ENCODE assay signal across 8 cellular contexts in genomic region chr10:5449823-5450222, GRCh38. TPM values are rescaled to one million over a fixed set of nuclear protein-coding genes. Genes with fewer than 3 reads are reported as not detected.
DNase-seq lines count a peak whose midpoint lies in the region; ATAC-seq and TF ChIP-seq lines count a peak whose summit lies in the region.

No MANE protein-coding gene starts in this region.

- 43 to 56% methylated on average over 8 of the region's 8 CpGs for WGBS in heart right ventricle, 2 donors

- ATAC-seq in heart right ventricle = peak in 5 of 8 donors; percentile 32 to 73 (median 52)

- H3K4me1 ChIP-seq in adipocyte (ENCODE audit: control insufficient read depth, insufficient read depth, low read length) = peaks cover 29% of the 10 kb centered on the region
- H3K4me1 ChIP-seq in heart right ventricle = peaks cover 0 to 43% (median 7%) of the 10 kb centered on the region in 9 donors
- H3K4me1 ChIP-seq in rectal smooth muscle tissue (ENCODE audit: control insufficient read depth, insufficient read depth, low read length) = peaks cover 24% of the 10 kb centered on the region

- DNase-seq in EL (peak; percentile 87), adipocyte (ENCODE audit: low read depth) (peak; percentile 86), heart right ventricle (no peak), head of caudate nucleus (no peak), NCI-H69 (lab: John Stamatoyannopoulos, UW) (no peak), NCI-H2081 treated with DMSO at 0.1 percent for 48 hours (lab: John Stamatoyannopoulos, UW) (no peak)
- no peak for DNase-seq in activated T-cell treated with anti-CD3 and anti-CD28 coated beads, Interleukin-2, amount 50 U/mL, for 48 hours

- H3K9ac ChIP-seq in adipocyte (ENCODE audit: low read length) = peak overlapping the region; percentile 93
- no peak overlapping the region for H3K9ac ChIP-seq in rectal smooth muscle tissue (ENCODE audit: low read length)

- H3K4me3 ChIP-seq in adipocyte (ENCODE audit: low read length) = peak overlapping the region; percentile 97
- peak overlapping the region in 7 of 10 donors; percentile 43 to 64 (median 58) for H3K4me3 ChIP-seq in heart right ventricle
- peak overlapping the region; percentile 47 for H3K4me3 ChIP-seq in rectal smooth muscle tissue (ENCODE audit: low read length)

- H3K36me3 ChIP-seq in adipocyte (ENCODE audit: control insufficient read depth, insufficient read depth, low read length, severe bottlenecking) = peaks cover 32% of the 10 kb centered on the region
- H3K36me3 ChIP-seq in heart right ventricle = peaks cover 0 to 34% (median 20%) of the 10 kb centered on the region in 9 donors
- peaks cover 21% of the 10 kb centered on the region for H3K36me3 ChIP-seq in rectal smooth muscle tissue (ENCODE audit: control insufficient read depth, insufficient read depth, low read length)

- intact Hi-C loops in heart right ventricle (cut with DNase I) (loop anchor here in 6 of 10 donors (5.0 to 10.0 kb wide), 4 partner anchors 87 to 425 kb away; no protein-coding TSS in a partner anchor), head of caudate nucleus (cut with DNase I) (no loop called here)

- TF ChIP-seq CTCF in heart right ventricle (IDR thresholded peaks at IDR 0.05) = peak in 1 of 9 donors; percentile 5

- H3K27me3 ChIP-seq in adipocyte (replicated peaks; ENCODE audit: control insufficient read depth, insufficient read depth, low read length) = no peaks in the 10 kb centered on the region
- no peaks in the 10 kb centered on the region for H3K27me3 ChIP-seq in heart right ventricle
- peaks cover 2% of the 10 kb centered on the region for H3K27me3 ChIP-seq in rectal smooth muscle tissue (ENCODE audit: control insufficient read depth, insufficient read depth, low read length)

- H3K27ac ChIP-seq in heart right ventricle = peak overlapping the region in 7 of 10 donors; percentile 1 to 77 (median 31)
- peak overlapping the region; percentile 44 for H3K27ac ChIP-seq in rectal smooth muscle tissue (ENCODE audit: low read depth, low read length)

- no peaks in the 10 kb centered on the region for H3K9me3 ChIP-seq in adipocyte (ENCODE audit: control insufficient read depth, low read length)
- no peaks in the 10 kb centered on the region for H3K9me3 ChIP-seq in heart right ventricle

RNA-seq across cellular contexts. Expression of gene NET1, which starts 37.5 kb away (rescaled TPM):
- 10 to 100 TPM; 13.4 to 22.6 (median 17.6) TPM for total RNA-seq in heart right ventricle
- polyA plus RNA-seq in heart right ventricle = 1 to 10 TPM; 6.0 to 9.3 TPM

RNA-seq across cellular contexts. Expression of gene TUBAL3, which starts 45.2 kb away (rescaled TPM):
- total RNA-seq in heart right ventricle = under 1 TPM in 7 of 10 donors, not detected in 3; 0.14 to 0.72 (median 0.17) TPM
- under 1 TPM; 0.23 to 0.51 TPM for polyA plus RNA-seq in heart right ventricle

RNA-seq across cellular contexts. Expression of gene CALML5, which starts 49.5 kb away (rescaled TPM):
- total RNA-seq in heart right ventricle = not detected
- polyA plus RNA-seq in heart right ventricle = not detected

Comparison
In these comparisons a context has a peak if more than half of its experiments do, and no peak if none do; other contexts are left out.
1. DNase-seq: peak in EL (single experiment) and adipocyte (single experiment); none in heart right ventricle (0 of 2), head of caudate nucleus (0 of 42), NCI-H69 (single experiment), NCI-H2081 treated with DMSO at 0.1 percent for 48 hours (single experiment) and activated T-cell treated with anti-CD3 and anti-CD28 coated beads, Interleukin-2, amount 50 U/mL, for 48 hours (0 of 2).
2. H3K4me3 ChIP-seq: peak in every context shown above with its lines; median percentile 97 in adipocyte; 58 in heart right ventricle; 47 in rectal smooth muscle tissue.